21 cellular contexts compared by ENCODE assay signal in the genomic region with DNA sequence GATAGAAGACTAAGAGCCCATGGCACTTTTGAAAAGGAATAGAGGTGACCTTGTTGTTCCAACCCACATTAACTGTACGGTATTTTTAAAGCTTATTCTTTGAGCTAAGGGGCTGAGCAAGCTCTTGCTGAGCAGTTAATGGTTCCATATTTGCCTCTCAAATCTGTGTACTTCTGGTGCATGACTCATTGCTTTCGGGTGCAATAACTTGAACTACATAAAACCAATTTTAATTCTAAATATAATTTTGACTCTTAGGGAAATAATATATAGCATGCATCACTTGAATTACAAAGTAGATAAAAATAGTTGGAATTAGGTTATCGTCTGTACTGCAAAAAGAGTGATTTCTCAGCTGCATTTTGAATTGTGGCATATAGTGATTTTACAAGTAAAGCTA.
"Had no signal": no experiment of that assay in that cellular context is flagged by ENCODE, and none has a peak within 500 bp of the region (broad histone marks: within the 10 kb centered on the region; RNA-seq: fewer than 3 reads in every experiment).

No MANE protein-coding gene starts in this region.

- H3K9me3 ChIP-seq: breast epithelium, gastrocnemius medialis, pancreas, transverse colon had no signal

- H3K36me3 ChIP-seq: breast epithelium, gastrocnemius medialis, heart left ventricle, neural progenitor cell, pancreas, transverse colon had no signal

- H3K27ac ChIP-seq: breast epithelium, heart left ventricle, neural progenitor cell, pancreas, transverse colon, VCaP had no signal

- DNase-seq: activated CD4-positive, alpha-beta T cell treated with anti-CD3 and anti-CD28 coated beads for 1 hour; activated CD4-positive, alpha-beta T cell treated with anti-CD3 and anti-CD28 coated beads, Interleukin-2, amount 50 U/mL, for 4 hours; activated naive CD4-positive, alpha-beta T cell treated with Interleukin-2 at 50 U/mL for 16 hours; activated T-cell treated with anti-CD3 and anti-CD28 coated beads for 4 hours; anterior cingulate cortex; cerebellar nuclear complex; dermis blood vessel endothelial cell; effector memory CD8-positive, alpha-beta T cell; gastrocnemius medialis; heart left ventricle; islet precursor cell; midbrain; pancreas; stimulated activated CD4-positive, alpha-beta T cell treated with anti-CD3 and anti-CD28 coated beads, Interleukin-15, amount 100 ng/mL, for 24 hours; stimulated activated CD4-positive, alpha-beta T cell treated with anti-CD3 and anti-CD28 coated beads, Interleukin-4, amount 100 ng/mL, for 1 hour; stimulated activated naive CD4-positive, alpha-beta T cell; transverse colon had no signal

- FAIRE-seq: pancreas had no signal

- H3K4me1 ChIP-seq: breast epithelium, neural progenitor cell, pancreas, transverse colon had no signal

- H3K27me3 ChIP-seq: breast epithelium, gastrocnemius medialis, heart left ventricle, neural progenitor cell, pancreas, transverse colon had no signal

- H3K4me3 ChIP-seq: breast epithelium, gastrocnemius medialis, heart left ventricle, neural progenitor cell, pancreas, transverse colon had no signal

- ATAC-seq: activated T-helper 17 cell treated with anti-CD3 and anti-CD28 coated beads, Interleukin-2, amount 50 U/mL, for 72 hours; effector memory CD8-positive, alpha-beta T cell; gastrocnemius medialis; heart left ventricle had no signal
